ENCODE assay signal across 8 cellular contexts in the genomic region with DNA sequence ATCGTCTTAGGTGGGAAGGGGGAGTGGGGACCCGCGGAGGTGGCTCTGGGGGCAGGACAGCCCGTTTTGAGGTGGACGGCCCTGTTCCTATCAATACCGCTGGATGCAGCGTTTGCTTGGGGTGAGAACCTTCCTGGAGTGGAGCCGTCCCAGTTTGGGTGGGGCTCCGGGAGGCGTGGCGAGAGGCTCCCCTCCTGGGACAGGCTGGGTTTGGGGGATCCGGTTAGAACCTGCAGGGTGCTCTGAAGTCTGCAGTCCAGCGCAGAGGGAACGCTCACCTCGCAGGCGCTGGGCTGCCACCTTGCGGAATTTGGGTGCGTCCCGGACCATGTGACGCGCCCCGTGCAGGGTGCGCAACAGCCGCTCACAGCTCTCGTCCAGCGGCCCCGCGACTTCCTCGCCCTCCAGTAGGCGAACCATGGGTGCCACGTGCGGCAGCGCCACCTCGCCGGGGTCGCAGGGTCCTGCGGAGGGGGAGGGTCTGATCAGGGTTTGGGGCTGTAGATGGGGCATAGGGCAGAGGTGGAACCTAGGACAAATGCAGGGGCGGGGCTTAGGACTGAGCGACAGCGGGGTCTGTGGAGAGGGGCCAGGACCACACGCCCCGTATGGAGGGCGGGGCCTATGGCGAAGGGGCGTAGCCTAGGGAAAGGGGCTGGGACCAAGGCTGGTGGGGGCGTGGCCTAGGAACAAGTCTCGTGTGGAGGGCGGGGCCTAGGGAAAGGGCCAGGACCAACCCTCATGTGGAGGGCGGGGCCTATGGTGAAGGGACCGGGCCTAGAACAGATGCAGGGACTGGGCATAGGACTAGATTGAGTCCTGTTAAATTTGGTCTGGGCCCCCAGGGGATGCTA. TPM values are rescaled to one million over a fixed set of nuclear protein-coding genes. Genes with fewer than 3 reads are reported as not detected.
DNase-seq lines count a peak whose midpoint lies in the region; ATAC-seq and TF ChIP-seq lines count a peak whose summit lies in the region.

No MANE protein-coding gene starts in this region.

- 0 out of 4 replicates have a peak overlapping the region, but pooled peaks of 1 of the 2 experiments have one; percentile 25 for H4K8ac ChIP-seq in IMR-90 (ENCODE audit: low read depth in 2 of 2, low read length in 2 of 2)
- H4K8ac ChIP-seq in mesendoderm (ENCODE audit: low read depth, low read length), result no peak overlapping the region

- peak overlapping the region; percentile 81 for H2AK9ac ChIP-seq in IMR-90 (replicated peaks; ENCODE audit: low read depth, low read length, poor library complexity)

- H3K4ac ChIP-seq in IMR-90 (ENCODE audit: low read depth, low read length) (no peak overlapping the region), mesendoderm (ENCODE audit: low read depth, low read length) (no peak overlapping the region)

- no peak overlapping the region for H3K9ac ChIP-seq in IMR-90 (ENCODE audit: low read depth, low read length)
- peak overlapping the region; percentile 67 for H3K9ac ChIP-seq in mesendoderm (ENCODE audit: low read length)

- no peak overlapping the region for H3K18ac ChIP-seq in IMR-90 (ENCODE audit: low read depth, low read length)
- peak overlapping the region; percentile 19 for H3K18ac ChIP-seq in mesendoderm (ENCODE audit: low read length)

- H3K9me3 ChIP-seq in DOHH2 (ENCODE audit: control insufficient read depth, insufficient read depth, low read length) (no peaks in the 10 kb centered on the region), IMR-90 (ENCODE audit: control insufficient read depth, insufficient read depth, low read length) (no peaks in the 10 kb centered on the region)

- WGBS in IMR-90 (ENCODE audit: extremely low coverage in 2 of 2, insufficient read length in 1 of 2), 2 experiments, result 38% methylated on average over 10 of the region's 50 CpGs; no CpG with 5 or more reads in 1 of the 2 experiments
- WGBS in mesendoderm (ENCODE audit: extremely low coverage, insufficient coverage, low lambda C conversion rate), result no CpG with 5 or more reads among the region's 50 CpGs

- H2BK15ac ChIP-seq in IMR-90 (ENCODE audit: low read depth, low read length) (no peak overlapping the region), mesendoderm (replicated peaks; ENCODE audit: low read depth) (no peak overlapping the region)

- H3K9me1 ChIP-seq in IMR-90 (ENCODE audit: insufficient read depth, low read length), result no peaks in the 10 kb centered on the region

- TF ChIP-seq CTCF in DOHH2 (IDR thresholded peaks at IDR 0.05; ENCODE audit: low read depth, low read length, poor library complexity, severe bottlenecking), result peak; percentile 67
- TF ChIP-seq CTCF in IMR-90 (conservative IDR thresholded peaks at IDR 0.05; ENCODE audit: low read depth, low read length), result no peak

- H3K36me3 ChIP-seq in DOHH2 (ENCODE audit: control insufficient read depth, low read length), result peaks cover 5% of the 10 kb centered on the region
- H3K36me3 ChIP-seq in IMR-90 (ENCODE audit: control insufficient read depth, insufficient read depth, low read length), result peaks cover 32% of the 10 kb centered on the region
- peaks cover 10% of the 10 kb centered on the region for H3K36me3 ChIP-seq in mesendoderm (ENCODE audit: control insufficient read depth, insufficient read depth, low read length)

- CTCF ChIA-PET in IMR-90 (lab: Yijun Ruan, JAX), result no interaction called here

- dilution Hi-C loops in IMR-90 (cut with HindIII; ENCODE audit: low sequenced_read_pairs, unreplicated experiment), result no loop called here

- no peak overlapping the region for H2BK120ac ChIP-seq in IMR-90 (ENCODE audit: low read depth, low read length)
- no peak overlapping the region for H2BK120ac ChIP-seq in mesendoderm (ENCODE audit: low read depth, low read length)

- no peak for TF ChIP-seq POLR2A in IMR-90 (IDR thresholded peaks at IDR 0.05; ENCODE audit: low read depth, low read length)

- no peak overlapping the region for H2BK5ac ChIP-seq in IMR-90 (ENCODE audit: low read depth, low read length, poor library complexity, severe bottlenecking)
- H2BK5ac ChIP-seq in mesendoderm (ENCODE audit: low read length), result no peak overlapping the region

- H3K79me1 ChIP-seq in IMR-90 (ENCODE audit: low read depth in 1 of 2, low read length in 2 of 2) (peaks cover 2 to 3% of the 10 kb centered on the region in 2 experiments; a peak in 3 of 4 replicates), mesendoderm (ENCODE audit: low read length) (no peaks in the 10 kb centered on the region)

- H3F3A ChIP-seq in DOHH2 (ENCODE audit: control insufficient read depth, insufficient read depth), result no peaks in the 10 kb centered on the region

- intact Hi-C loops in IMR-90 (cut with micrococcal nuclease), result no loop called here

- no peaks in the 10 kb centered on the region for H4K20me1 ChIP-seq in DOHH2 (ENCODE audit: control insufficient read depth, insufficient read depth, low read depth, low read length)
- H4K20me1 ChIP-seq in IMR-90 (ENCODE audit: insufficient read depth, low read length), result no peaks in the 10 kb centered on the region

- H4K5ac ChIP-seq in IMR-90 (ENCODE audit: low read depth, low read length) (no peak overlapping the region), mesendoderm (ENCODE audit: low read length) (no peak overlapping the region)

- H3K14ac ChIP-seq in IMR-90 (replicated peaks; ENCODE audit: low read depth, low read length), result no peak overlapping the region

- POLR2A ChIA-PET in IMR-90 (lab: Charles Lee; ENCODE audit: unreplicated experiment), result no interaction called here

- peak overlapping the region; percentile 75 for H2AFZ ChIP-seq in IMR-90 (replicated peaks; ENCODE audit: low read length, poor library complexity)

- no peak overlapping the region for H2BK20ac ChIP-seq in IMR-90 (ENCODE audit: low read depth, low read length)

- peak; percentile 15 for DNase-seq in IMR-90
- DNase-seq in activated CD4-positive, alpha-beta T cell treated with anti-CD3 and anti-CD28 coated beads for 24 hours (ENCODE audit: low read depth in 2 of 2), result peak; percentile 74 to 84
- DNase-seq in effector CD4-positive, alpha-beta T cell, result peak; percentile 61
- DNase-seq in mesendoderm, result peak; percentile 97
- peak; percentile 68 for DNase-seq in stimulated activated CD8-positive, alpha-beta memory T cell treated with anti-CD3 and anti-CD28 coated beads, Interleukin-4, amount 100 ng/mL, for 24 hours (ENCODE audit: low read depth)
- DNase-seq in NCI-H2081 treated with DMSO at 0.1 percent for 48 hours (lab: John Stamatoyannopoulos, UW), result no peak

- peak overlapping the region; percentile 88 for H3K4me2 ChIP-seq in DOHH2 (ENCODE audit: low read length)
- H3K4me2 ChIP-seq in IMR-90 (ENCODE audit: low read depth, low read length), result 0 out of 2 replicates have a peak overlapping the region, but pooled peaks have one; percentile 14
- H3K4me2 ChIP-seq in mesendoderm (ENCODE audit: low read length), result peak overlapping the region; percentile 46

- BruUV-seq in IMR-90 (replicated peaks; lab: Mats Ljungman, UMichigan), result no TSS peak

- H3K79me2 ChIP-seq in DOHH2 (ENCODE audit: control insufficient read depth, low read length) (no peaks in the 10 kb centered on the region), mesendoderm (ENCODE audit: control insufficient read depth, insufficient read depth, low read length) (no peaks in the 10 kb centered on the region)

- H3K27me3 ChIP-seq in DOHH2 (ENCODE audit: control insufficient read depth, low read length) (no peaks in the 10 kb centered on the region), IMR-90 (ENCODE audit: control insufficient read depth, insufficient read depth, low read length) (no peaks in the 10 kb centered on the region), mesendoderm (ENCODE audit: insufficient read depth, low read length, poor library complexity) (no peaks in the 10 kb centered on the region)

- H2AK5ac ChIP-seq in IMR-90 (ENCODE audit: low read depth, low read length) (no peak overlapping the region), mesendoderm (ENCODE audit: low read length) (no peak overlapping the region)

- H4K91ac ChIP-seq in IMR-90 (ENCODE audit: insufficient read depth, low read depth, low read length), result no peak overlapping the region

- H3K56ac ChIP-seq in IMR-90 (ENCODE audit: extremely low read depth, insufficient read depth, low read length) (no peak overlapping the region), mesendoderm (ENCODE audit: low read length) (peak overlapping the region; percentile 84)

- H3K4me3 ChIP-seq in DOHH2 (ENCODE audit: low read length) (peak overlapping the region; percentile 80), IMR-90 (ENCODE audit: insufficient read depth, low read depth, low read length) (no peak overlapping the region), mesendoderm (ENCODE audit: low read length) (no peak overlapping the region)

- ATAC-seq in GM21528 (IDR thresholded peaks at IDR 0.05; ENCODE audit: low FRiP score, unreplicated experiment) (peak; percentile 69), IMR-90 (ENCODE audit: low read depth) (peak; percentile 90)

- H3K9me2 ChIP-seq in DOHH2 (replicated peaks; ENCODE audit: control insufficient read depth, low read length), result no peaks in the 10 kb centered on the region

- peak overlapping the region; percentile 26; the same call in 1 of the 2 replicates for H3K27ac ChIP-seq in DOHH2 (ENCODE audit: low read depth, low read length)
- no peak overlapping the region for H3K27ac ChIP-seq in IMR-90 (ENCODE audit: insufficient read depth, low read length)
- H3K27ac ChIP-seq in mesendoderm (ENCODE audit: low read depth, low read length), result peak overlapping the region; percentile 63

- no peak; the same call in 1 of the 2 replicates for TF ChIP-seq RAD21 in IMR-90 (IDR thresholded peaks at IDR 0.05; ENCODE audit: low read length)

- no peak overlapping the region for H3K23ac ChIP-seq in IMR-90 (ENCODE audit: low read depth, low read length)
- no peak overlapping the region for H3K23ac ChIP-seq in mesendoderm (ENCODE audit: low read length)

- in situ Hi-C loops in IMR-90 (cut with MboI; ENCODE audit: low sequenced_read_pairs), result no loop called here

- peaks cover 13% of the 10 kb centered on the region for H3K4me1 ChIP-seq in DOHH2 (ENCODE audit: control insufficient read depth, low read length)
- H3K4me1 ChIP-seq in IMR-90 (ENCODE audit: control insufficient read depth, insufficient read depth, low read length), result no peaks in the 10 kb centered on the region
- H3K4me1 ChIP-seq in mesendoderm (ENCODE audit: control insufficient read depth, low read depth, low read length), result no peaks in the 10 kb centered on the region

RNA-seq across cellular contexts. Expression of gene SH2D3A, which starts 13.8 kb away (rescaled TPM):
- under 0.01 TPM in 1 of 2 replicates, not detected in the other for total RNA-seq in IMR-90 (2012; rRNA removed)
- polyA plus RNA-seq in IMR-90 (2012; rRNA removed), result 0.09 TPM in 2 replicates
- 0.03 TPM in 1 of 2 replicates, not detected in the other for polyA plus RNA-seq in IMR-90 (2012; cell fraction: cytosol; rRNA removed)
- 0.15 and 0.17 TPM in 2 replicates for polyA plus RNA-seq in IMR-90 (2012; cell fraction: nucleus; rRNA removed; ENCODE audit: low replicate concordance)
- 39.0 TPM for polyA plus RNA-seq in mesendoderm (2013, experiment 1 of 2)
- 41.0 TPM for polyA plus RNA-seq in mesendoderm (2013, experiment 2 of 2)

RNA-seq across cellular contexts. Expression of gene TRIP10, which starts 13.9 kb away (rescaled TPM):
- 32.8 and 39.1 TPM in 2 replicates for total RNA-seq in IMR-90 (2012; rRNA removed)
- polyA plus RNA-seq in IMR-90 (2012; rRNA removed), result 47.0 and 50.7 TPM in 2 replicates
- polyA plus RNA-seq in IMR-90 (2012; cell fraction: cytosol; rRNA removed), result 36.1 and 37.6 TPM in 2 replicates
- polyA plus RNA-seq in IMR-90 (2012; cell fraction: nucleus; rRNA removed; ENCODE audit: low replicate concordance), result 167 and 251 TPM in 2 replicates
- polyA plus RNA-seq in mesendoderm (2013, experiment 1 of 2), result 135 TPM
- polyA plus RNA-seq in mesendoderm (2013, experiment 2 of 2), result 134 TPM

RNA-seq across cellular contexts. Expression of gene GPR108, which starts 16.0 kb away (rescaled TPM):
- 17.5 and 28.0 TPM in 2 replicates for total RNA-seq in IMR-90 (2012; rRNA removed)
- 38.9 and 44.2 TPM in 2 replicates for polyA plus RNA-seq in IMR-90 (2012; rRNA removed)
- polyA plus RNA-seq in IMR-90 (2012; cell fraction: cytosol; rRNA removed), result 31.9 and 52.0 TPM in 2 replicates
- polyA plus RNA-seq in IMR-90 (2012; cell fraction: nucleus; rRNA removed; ENCODE audit: low replicate concordance), result 107 and 192 TPM in 2 replicates
- polyA plus RNA-seq in mesendoderm (2013, experiment 1 of 2), result 41.2 TPM
- 40.0 TPM for polyA plus RNA-seq in mesendoderm (2013, experiment 2 of 2)

RNA-seq across cellular contexts. Expression of gene VAV1, which starts 19.1 kb away (rescaled TPM):
- total RNA-seq in IMR-90 (2012; rRNA removed), result not detected in 2 replicates
- polyA plus RNA-seq in IMR-90 (2012; rRNA removed), result not detected in 2 replicates
- not detected in 2 replicates for polyA plus RNA-seq in IMR-90 (2012; cell fraction: cytosol; rRNA removed)
- not detected in 2 replicates for polyA plus RNA-seq in IMR-90 (2012; cell fraction: nucleus; rRNA removed; ENCODE audit: low replicate concordance)
- polyA plus RNA-seq in mesendoderm (2013, experiment 1 of 2), result 1.0 TPM
- polyA plus RNA-seq in mesendoderm (2013, experiment 2 of 2), result 0.92 TPM

RNA-seq across cellular contexts. Expression of gene C3, which starts 33.0 kb away (rescaled TPM):
- 0.28 TPM in 1 of 2 replicates, not detected in the other for total RNA-seq in IMR-90 (2012; rRNA removed)
- 0.36 and 0.53 TPM in 2 replicates for polyA plus RNA-seq in IMR-90 (2012; rRNA removed)
- 0.08 and 0.47 TPM in 2 replicates for polyA plus RNA-seq in IMR-90 (2012; cell fraction: cytosol; rRNA removed)
- 0.40 and 0.99 TPM in 2 replicates for polyA plus RNA-seq in IMR-90 (2012; cell fraction: nucleus; rRNA removed; ENCODE audit: low replicate concordance)
- polyA plus RNA-seq in mesendoderm (2013, experiment 1 of 2), result 5.4 TPM
- 4.8 TPM for polyA plus RNA-seq in mesendoderm (2013, experiment 2 of 2)

Comparison
In these comparisons a context has a peak if more than half of its experiments do, and no peak if none do; other contexts are left out.
1. H3K4me2 ChIP-seq: peak in every context shown above with its lines; median percentile 88 in DOHH2; 46 in mesendoderm; 14 in IMR-90.